In genomic region chr6:111920581-111920980, GRCh38 we compare ENCODE assay signal across 18 cellular contexts.
"Had no signal": no experiment of that assay in that cellular context is flagged by ENCODE, and none has a peak within 500 bp of the region (broad histone marks: within the 10 kb centered on the region; RNA-seq: fewer than 3 reads in every experiment).

No MANE protein-coding gene starts in this region.

- H3K4me3 ChIP-seq: breast epithelium, esophagus muscularis mucosa, left ventricle myocardium inferior, ovary, psoas muscle, tibial artery had no signal

- H3K27ac ChIP-seq: breast epithelium, esophagus muscularis mucosa, left ventricle myocardium inferior, ovary, psoas muscle, tibial artery, VCaP had no signal

- H3K4me1 ChIP-seq: breast epithelium, left ventricle myocardium inferior, psoas muscle, tibial artery had no signal

- H3K27ac Mint-ChIP-seq: activated T-cell treated with anti-CD3 and anti-CD28 coated beads, Interleukin-2, amount 50 U/mL, for 72 hours had no signal

- H3K4me3 Mint-ChIP-seq: activated T-cell treated with anti-CD3 and anti-CD28 coated beads, Interleukin-2, amount 50 U/mL, for 72 hours had no signal

- DNase-seq: activated CD4-positive, alpha-beta T cell treated with anti-CD3 and anti-CD28 coated beads, Interleukin-2, amount 50 U/mL, for 4 hours; activated effector memory CD4-positive, alpha-beta T cell treated with anti-CD3 and anti-CD28 coated beads, Interleukin-2, amount 50 U/mL, for 16 hours; activated naive CD4-positive, alpha-beta T cell treated with anti-CD3 and anti-CD28 coated beads, Interleukin-2, amount 50 U/mL, for 16 hours; activated T-cell treated with anti-CD3 and anti-CD28 coated beads, Interleukin-2, amount 50 U/mL, for 72 hours; aorta; cortex of kidney; effector CD4-positive, alpha-beta T cell; left ventricle myocardium inferior; ovary; psoas muscle; right cardiac atrium; stimulated activated naive CD8-positive, alpha-beta T cell treated with anti-CD3 and anti-CD28 coated beads, Interleukin-15, Interleukin-2, amounts not matched to agents 100 U/mL and 50 U/mL, for 24 hours; substantia nigra; T-helper 2 cell; tibial artery had no signal

- H3K27me3 ChIP-seq: breast epithelium, esophagus muscularis mucosa, ovary, tibial artery had no signal

- H3K9me3 ChIP-seq: breast epithelium, esophagus muscularis mucosa, left ventricle myocardium inferior, ovary, psoas muscle, tibial artery had no signal

- ATAC-seq: activated T-cell treated with anti-CD3 and anti-CD28 coated beads, Interleukin-2, amount 50 U/mL, for 72 hours; psoas muscle; right cardiac atrium; stimulated activated naive CD8-positive, alpha-beta T cell treated with anti-CD3 and anti-CD28 coated beads, Interleukin-15, Interleukin-2, amounts not matched to agents 100 U/mL and 50 U/mL, for 24 hours had no signal

- H3K36me3 ChIP-seq: breast epithelium, esophagus muscularis mucosa, left ventricle myocardium inferior, ovary, tibial artery had no signal
